In genomic region chr9:86529496-86530275, GRCh38 we compare ENCODE assay signal across 27 cellular contexts.
"Had no signal": no experiment of that assay in that cellular context is flagged by ENCODE, and none has a peak within 500 bp of the region (broad histone marks: within the 10 kb centered on the region; RNA-seq: fewer than 3 reads in every experiment).

No MANE protein-coding gene starts in this region.

- H3K4me3 Mint-ChIP-seq: activated naive CD4-positive, alpha-beta T cell treated with anti-CD3 and anti-CD28 coated beads, Interleukin-2, amount 50 U/mL, for 24 hours; brain; mesothelial cell of epicardium; naive thymus-derived CD8-positive, alpha-beta T cell; neural progenitor cell; T-cell; T-helper 2 cell treated with Interferon-gamma antibody and Interleukin-4, amounts not matched to agents 5 μg/mL and 100 μg/mL, for 36 hours had no signal

- DNase-seq: activated CD4-positive, alpha-beta T cell treated with anti-CD3 and anti-CD28 coated beads, Interleukin-2, amount 50 U/mL, for 1 hour; activated CD4-positive, CD25-positive, alpha-beta regulatory T cell treated with anti-CD3 and anti-CD28 coated beads, Interleukin-2, amount 50 U/mL, for 72 hours; activated gamma-delta T cell treated with Interleukin-2 at 50 U/mL for 16 hours; activated T-cell treated with anti-CD3 and anti-CD28 coated beads, Interleukin-2, amount 50 U/mL, for 1 hour; anterior cingulate cortex; central memory CD4-positive, alpha-beta T cell; dermis blood vessel endothelial cell; effector CD8-positive, alpha-beta T cell; kidney; lower lobe of right lung; naive thymus-derived CD8-positive, alpha-beta T cell; stimulated activated CD4-positive, alpha-beta T cell treated with anti-CD3 and anti-CD28 coated beads, Interleukin-12 subunit alpha, Interleukin-12 subunit beta, amount 100 ng/mL, for 4 hours; stimulated activated CD4-positive, alpha-beta T cell treated with anti-CD3 and anti-CD28 coated beads, Interleukin-4, amount 100 ng/mL, for 4 hours; stimulated activated naive CD8-positive, alpha-beta T cell treated with anti-CD3 and anti-CD28 coated beads, Interleukin-15, Interleukin-2, amounts not matched to agents 100 U/mL and 50 U/mL, for 24 hours; T-cell; WERI-Rb-1 had no signal

- H3K9me3 ChIP-seq: esophagus muscularis mucosa, gastroesophageal sphincter, lower lobe of right lung, right atrium auricular region had no signal

- H3K4me3 ChIP-seq: esophagus muscularis mucosa, gastroesophageal sphincter, lower lobe of right lung, neural progenitor cell, right atrium auricular region had no signal

- FAIRE-seq: kidney, TTC549 had no signal

- H3K27ac Mint-ChIP-seq: activated naive CD4-positive, alpha-beta T cell treated with anti-CD3 and anti-CD28 coated beads, Interleukin-2, amount 50 U/mL, for 24 hours; brain; mesothelial cell of epicardium; naive thymus-derived CD8-positive, alpha-beta T cell; neural progenitor cell; progenitor cell of endocrine pancreas; T-cell; T-helper 2 cell treated with Interferon-gamma antibody and Interleukin-4, amounts not matched to agents 5 μg/mL and 100 μg/mL, for 36 hours had no signal

- ATAC-seq: gastroesophageal sphincter; left lobe of liver; lower lobe of right lung; naive thymus-derived CD8-positive, alpha-beta T cell; stimulated activated naive CD8-positive, alpha-beta T cell treated with anti-CD3 and anti-CD28 coated beads, Interleukin-15, Interleukin-2, amounts not matched to agents 100 U/mL and 50 U/mL, for 24 hours; T-cell had no signal

- H3K27me3 Mint-ChIP-seq: brain had no signal

- H3K36me3 ChIP-seq: esophagus muscularis mucosa, gastroesophageal sphincter, lower lobe of right lung, neural progenitor cell, right atrium auricular region, WERI-Rb-1 had no signal

- H3K9me3 Mint-ChIP-seq: activated naive CD4-positive, alpha-beta T cell treated with anti-CD3 and anti-CD28 coated beads, Interleukin-2, amount 50 U/mL, for 24 hours; brain; mesothelial cell of epicardium; naive thymus-derived CD8-positive, alpha-beta T cell; neural progenitor cell; T-cell; T-helper 2 cell treated with Interferon-gamma antibody and Interleukin-4, amounts not matched to agents 5 μg/mL and 100 μg/mL, for 36 hours had no signal

- H3K27ac ChIP-seq: esophagus muscularis mucosa, gastroesophageal sphincter, lower lobe of right lung, neural progenitor cell, right atrium auricular region, WERI-Rb-1 had no signal

- H3K4me1 Mint-ChIP-seq: activated naive CD4-positive, alpha-beta T cell treated with anti-CD3 and anti-CD28 coated beads, Interleukin-2, amount 50 U/mL, for 24 hours; naive thymus-derived CD8-positive, alpha-beta T cell; T-cell had no signal

- H3K4me1 ChIP-seq: gastroesophageal sphincter, lower lobe of right lung, right atrium auricular region had no signal

- H3K27me3 ChIP-seq: esophagus muscularis mucosa, neural progenitor cell, right atrium auricular region had no signal

- H3K36me3 Mint-ChIP-seq: activated naive CD4-positive, alpha-beta T cell treated with anti-CD3 and anti-CD28 coated beads, Interleukin-2, amount 50 U/mL, for 24 hours; brain; mesothelial cell of epicardium; naive thymus-derived CD8-positive, alpha-beta T cell; neural progenitor cell; T-cell had no signal
